In genomic region chr19:40815223-40815622, GRCh38 we compare ENCODE assay signal across 24 cellular contexts. TPM values are rescaled to one million over a fixed set of nuclear protein-coding genes. Genes with fewer than 3 reads are reported as not detected.
DNase-seq lines count a peak whose midpoint lies in the region; ATAC-seq and TF ChIP-seq lines count a peak whose summit lies in the region.
"Had no signal": no experiment of that assay in that cellular context is flagged by ENCODE, and none has a peak within 500 bp of the region (broad histone marks: within the 10 kb centered on the region; RNA-seq: fewer than 3 reads in every experiment).

No MANE protein-coding gene starts in this region.

- DNase-seq in WERI-Rb-1 (peak; percentile 56), lower lobe of right lung (peak; percentile 22), sigmoid colon (peak; percentile 37), tibial nerve (ENCODE audit: low spot score in 2 of 2) (no peak), germinal center (ENCODE audit: low spot score) (no peak), hypothalamus (lab: John Stamatoyannopoulos, UW) (no peak)
- no peak for DNase-seq in activated T-cell treated with anti-CD3 and anti-CD28 coated beads, Interleukin-2, amount 50 U/mL, for 4 hours
- DNase-seq: Caco-2; CD4-positive, alpha-beta memory T cell; DMS 273 treated with DMSO at 0.1 percent for 48 hours; DMS79 treated with DMSO at 0.1 percent for 48 hours; GM23248; HCEC 1CT; KBM-7; MM.1S; NCI-H1048; NCI-H1436; NCI-H1930; NCI-H510A had no signal

- intact Hi-C loops in lower lobe of right lung (cut with DNase I) = no loop called here
- intact Hi-C loops in sigmoid colon (cut with DNase I) = no loop called here

- no peaks in the 10 kb centered on the region for H3K27me3 Mint-ChIP-seq in activated T-cell treated with anti-CD3 and anti-CD28 coated beads, Interleukin-2, amount 50 U/mL, for 4 hours (ENCODE audit: low read depth)
- H3K27me3 Mint-ChIP-seq: CD4-positive, alpha-beta memory T cell had no signal

- CTCF ChIA-PET in HEK293 (lab: Yijun Ruan, JAX) = interaction anchor here (0.6 kb wide), 1 partner anchor 164 kb away, joined by 3 read pairs; no protein-coding TSS in a partner anchor

- TF ChIP-seq EP300 in sigmoid colon (IDR thresholded peaks at IDR 0.05) (no peak), tibial nerve (IDR thresholded peaks at IDR 0.05) (no peak)

- ATAC-seq in lower lobe of right lung = no peak
- no peak for ATAC-seq in activated T-cell treated with anti-CD3 and anti-CD28 coated beads, Interleukin-2, amount 50 U/mL, for 4 hours

- H3K36me3 ChIP-seq in HEK293 (ENCODE audit: control insufficient read depth in 2 of 2, insufficient read depth in 1 of 2, low read length in 2 of 2) (no peaks in the 10 kb centered on the region; a peak in 1 of 3 replicates), WERI-Rb-1 (no peaks in the 10 kb centered on the region), lower lobe of right lung (no peaks in the 10 kb centered on the region), sigmoid colon (no peaks in the 10 kb centered on the region), tibial nerve (no peaks in the 10 kb centered on the region)
- H3K36me3 ChIP-seq: Peyer's patch had no signal

- WGBS in sigmoid colon, 2 donors = 81 to 83% methylated on average over 4 of the region's 4 CpGs
- 62 to 77% methylated on average over 4 of the region's 4 CpGs for WGBS in tibial nerve, 2 donors

- H3K36me3 Mint-ChIP-seq in activated T-cell treated with anti-CD3 and anti-CD28 coated beads, Interleukin-2, amount 50 U/mL, for 4 hours (ENCODE audit: insufficient read depth) = no peaks in the 10 kb centered on the region

- H3K4me1 ChIP-seq in HEK293 (ENCODE audit: control insufficient read depth, insufficient read depth, low read length) = peaks cover 20% of the 10 kb centered on the region
- peaks cover 46% of the 10 kb centered on the region for H3K4me1 ChIP-seq in lower lobe of right lung
- H3K4me1 ChIP-seq in sigmoid colon = peaks cover 0 to 59% (median 41%) of the 10 kb centered on the region in 4 donors
- H3K4me1 ChIP-seq in tibial nerve = peaks cover 0 to 64% (median 36%) of the 10 kb centered on the region in 4 donors

- peaks cover 51% of the 10 kb centered on the region for H3K4me1 Mint-ChIP-seq in activated T-cell treated with anti-CD3 and anti-CD28 coated beads, Interleukin-2, amount 50 U/mL, for 4 hours (ENCODE audit: low read depth)

- no peak for TF ChIP-seq POLR2A in sigmoid colon (IDR thresholded peaks at IDR 0.05)
- TF ChIP-seq POLR2A in tibial nerve (IDR thresholded peaks at IDR 0.05) = no peak

- no peaks in the 10 kb centered on the region for H3K9me3 ChIP-seq in HEK293 (ENCODE audit: control insufficient read depth, insufficient read depth, low read depth, low read length)
- H3K9me3 ChIP-seq in WERI-Rb-1 (ENCODE audit: severe bottlenecking) = no peaks in the 10 kb centered on the region
- H3K9me3 ChIP-seq in lower lobe of right lung = no peaks in the 10 kb centered on the region
- H3K9me3 ChIP-seq in sigmoid colon = no peaks in the 10 kb centered on the region
- no peaks in the 10 kb centered on the region for H3K9me3 ChIP-seq in tibial nerve
- H3K9me3 ChIP-seq: Caco-2, Peyer's patch, SJSA1 had no signal

- POLR2A ChIA-PET in HEK293 (lab: Yijun Ruan, JAX) = no interaction called here

- TF ChIP-seq CTCF in HEK293 (tag by site-specific recombination; IDR thresholded peaks at IDR 0.05) = no peak
- no peak for TF ChIP-seq CTCF in WERI-Rb-1 (IDR thresholded peaks at IDR 0.05; ENCODE audit: low read depth, low read length)
- no peak for TF ChIP-seq CTCF in lower lobe of right lung (IDR thresholded peaks at IDR 0.05)
- TF ChIP-seq CTCF in sigmoid colon (IDR thresholded peaks at IDR 0.05) = no peak
- TF ChIP-seq CTCF in tibial nerve (IDR thresholded peaks at IDR 0.05) = no peak

- no peaks in the 10 kb centered on the region for H3K9me3 Mint-ChIP-seq in activated T-cell treated with anti-CD3 and anti-CD28 coated beads, Interleukin-2, amount 50 U/mL, for 4 hours

- no peak overlapping the region for H3K27ac ChIP-seq in HEK293 (ENCODE audit: extremely low read depth, low read depth, low read length)
- H3K27ac ChIP-seq in WERI-Rb-1 = no peak overlapping the region
- no peak overlapping the region for H3K27ac ChIP-seq in lower lobe of right lung
- H3K27ac ChIP-seq in sigmoid colon = no peak overlapping the region
- H3K27ac ChIP-seq in tibial nerve = peak overlapping the region in 1 of 4 donors; percentile 38
- H3K27ac ChIP-seq: GM23248, Peyer's patch, SJSA1 had no signal

- H3K4me3 ChIP-seq in HEK293 (ENCODE audit: low read depth, low read length) (no peak overlapping the region), WERI-Rb-1 (ENCODE audit: low read depth, low read length) (no peak overlapping the region), lower lobe of right lung (no peak overlapping the region), sigmoid colon (no peak overlapping the region), tibial nerve (no peak overlapping the region)
- H3K4me3 ChIP-seq: GM23248, Peyer's patch, SJSA1 had no signal

- no peaks in the 10 kb centered on the region for H3K27me3 ChIP-seq in WERI-Rb-1 (ENCODE audit: insufficient read depth, low read depth, severe bottlenecking)
- H3K27me3 ChIP-seq in lower lobe of right lung (ENCODE audit: low read depth) = no peaks in the 10 kb centered on the region
- no peaks in the 10 kb centered on the region for H3K27me3 ChIP-seq in sigmoid colon
- no peaks in the 10 kb centered on the region for H3K27me3 ChIP-seq in tibial nerve
- H3K27me3 ChIP-seq: Peyer's patch, SJSA1 had no signal

- no peak overlapping the region for H3K4me3 Mint-ChIP-seq in activated T-cell treated with anti-CD3 and anti-CD28 coated beads, Interleukin-2, amount 50 U/mL, for 4 hours

TF ChIP-seq in HEK293, 187 proteins besides CTCF, POLR2A, EP300 and RAD21:
- TF ChIP-seq ZNF776 (tag by site-specific recombination; IDR thresholded peaks at IDR 0.05; ENCODE audit: borderline replicate concordance) = 0 out of 2 replicates have a peak, but pooled peaks have one; percentile 38
- TF ChIP-seq ZNF311 (tag by site-specific recombination; IDR thresholded peaks at IDR 0.05; ENCODE audit: borderline replicate concordance) = 0 out of 2 replicates have a peak, but pooled peaks have one; percentile 31
- TF ChIP-seq ZBTB21 (tag by site-specific recombination; IDR thresholded peaks at IDR 0.05) = no peak
- 0 out of 2 replicates have a peak, but pooled peaks have one; percentile 11 for TF ChIP-seq BCL6B (tag by site-specific recombination; IDR thresholded peaks at IDR 0.05)
- no peak for TF ChIP-seq ZNF777 (tag by site-specific recombination; IDR thresholded peaks at IDR 0.05; ENCODE audit: borderline replicate concordance)
- TF ChIP-seq ZNF138 (tag by site-specific recombination; IDR thresholded peaks at IDR 0.05; ENCODE audit: borderline replicate concordance) = no peak

RNA-seq across cellular contexts. Expression of gene EGLN2, which starts 16.2 kb away (rescaled TPM):
- total RNA-seq in lower lobe of right lung (188 TPM), sigmoid colon (100 to 1,000 TPM in 1 of 4 donors, 10 to 100 TPM in 3; 60.9 to 106 (median 87.6) TPM), tibial nerve (100 to 1,000 TPM in 3 of 4 donors, 10 to 100 TPM in 1; 93.5 to 134 (median 120) TPM)
- polyA plus RNA-seq in sigmoid colon = 100 to 1,000 TPM in 2 of 3 donors, 10 to 100 TPM in 1; 88.9 to 105 (median 101) TPM
- 10 to 100 TPM; 86.3 to 95.4 (median 89.4) TPM for total RNA-seq in activated T-cell treated with anti-CD3 and anti-CD28 coated beads, Interleukin-2, amount 50 U/mL, for 4 hours

RNA-seq across cellular contexts. Expression of gene CYP2A6, which starts 35.0 kb away (rescaled TPM):
- total RNA-seq in lower lobe of right lung = 2.0 TPM
- total RNA-seq in sigmoid colon = 1 to 10 TPM in 1 of 4 donors, not detected in 3; 1.8 TPM
- polyA plus RNA-seq in sigmoid colon = not detected
- under 1 TPM; 0.38 to 0.50 (median 0.38) TPM for total RNA-seq in activated T-cell treated with anti-CD3 and anti-CD28 coated beads, Interleukin-2, amount 50 U/mL, for 4 hours
- 1 to 10 TPM in 1 of 4 donors, not detected in 3; 7.3 TPM for total RNA-seq in tibial nerve
- total RNA-seq: Caco-2, GM23248, HT1080, Peyer's patch, SJSA1 had no signal
- polyA plus RNA-seq: BJ; CD4-positive, alpha-beta memory T cell; GM23248 had no signal

RNA-seq across cellular contexts. Expression of gene RAB4B, which starts 37.2 kb away (rescaled TPM):
- 48.5 TPM for total RNA-seq in lower lobe of right lung
- 10 to 100 TPM; 15.6 to 21.3 (median 19.2) TPM for total RNA-seq in sigmoid colon
- 10 to 100 TPM; 39.0 to 76.5 (median 58.3) TPM for polyA plus RNA-seq in sigmoid colon
- 10 to 100 TPM; 26.6 to 34.9 (median 30.0) TPM for total RNA-seq in activated T-cell treated with anti-CD3 and anti-CD28 coated beads, Interleukin-2, amount 50 U/mL, for 4 hours
- total RNA-seq in tibial nerve = 10 to 100 TPM; 38.3 to 66.6 (median 52.0) TPM

RNA-seq across cellular contexts. Expression of gene MIA, which starts 39.9 kb away (rescaled TPM):
- total RNA-seq in lower lobe of right lung (1.7 TPM), sigmoid colon (10 to 100 TPM in 3 of 4 donors, 1 to 10 TPM in 1; 9.1 to 19.1 (median 15.7) TPM), tibial nerve (100 to 1,000 TPM; 127 to 322 (median 209) TPM)
- 10 to 100 TPM in 1 of 3 donors, 1 to 10 TPM in 1, not detected in 1; 2.1 to 11.3 TPM for polyA plus RNA-seq in sigmoid colon
- total RNA-seq in activated T-cell treated with anti-CD3 and anti-CD28 coated beads, Interleukin-2, amount 50 U/mL, for 4 hours = under 1 TPM in 1 of 3 donors, not detected in 2; 0.87 TPM
- total RNA-seq: GM23248, SJSA1 had no signal
- polyA plus RNA-seq: BJ; CD4-positive, alpha-beta memory T cell; GM23248 had no signal

Comparison
In these comparisons a context has a peak if more than half of its experiments do, and no peak if none do; other contexts are left out.
1. DNase-seq: peak in WERI-Rb-1 (single experiment), lower lobe of right lung (single experiment) and sigmoid colon (single experiment); none in activated T-cell treated with anti-CD3 and anti-CD28 coated beads, Interleukin-2, amount 50 U/mL, for 4 hours (single experiment), tibial nerve (0 of 2), germinal center (single experiment) and hypothalamus (0 of 51).